Comparison of ENCODE assay signal across 1 cellular context in genomic region chr2:26463252-26464207, GRCh38.
A peak's percentile ranks its signal among the peaks of the same experiment; 100 is the strongest.
TF ChIP-seq lines count a peak whose summit lies in the region.

No MANE protein-coding gene starts in this region.

TF ChIP-seq in H1, 55 proteins besides CTCF, POLR2A, EP300 and RAD21 (continued from another document):
- no peak for TF ChIP-seq TAF7 (optimal IDR thresholded peaks at IDR 0.05; ENCODE audit: borderline replicate concordance, low read depth, low read length)
- no peak for TF ChIP-seq EZH2 (IDR thresholded peaks at IDR 0.05; ENCODE audit: low read depth, low read length, severe bottlenecking)
- TF ChIP-seq YY1 (IDR thresholded peaks at IDR 0.05; ENCODE audit: low read depth, low read length), result no peak
- TF ChIP-seq CBX8 (IDR thresholded peaks at IDR 0.05; ENCODE audit: borderline replicate concordance, low read depth, low read length), result no peak
- TF ChIP-seq KDM5A (IDR thresholded peaks at IDR 0.05; ENCODE audit: low read length), result no peak
- TF ChIP-seq BCL11A (IDR thresholded peaks at IDR 0.05; ENCODE audit: low read depth in 2 of 2, low read length in 2 of 2), result no peak
- peak; percentile 94 for TF ChIP-seq TEAD4 (IDR thresholded peaks at IDR 0.05; ENCODE audit: low read depth, low read length)
- TF ChIP-seq CHD1 (IDR thresholded peaks at IDR 0.05; ENCODE audit: low read depth, low read length), result no peak
- TF ChIP-seq JUND (IDR thresholded peaks at IDR 0.05; ENCODE audit: low read length), result peak; percentile 74
- peak; percentile 29 for TF ChIP-seq ASH2L (IDR thresholded peaks at IDR 0.05; ENCODE audit: low read length)
- no peak for TF ChIP-seq TBP (IDR thresholded peaks at IDR 0.05; ENCODE audit: low read depth, low read length)
- TF ChIP-seq NANOG (IDR thresholded peaks at IDR 0.05; ENCODE audit: insufficient read depth, low read depth, low read length, poor library complexity, severe bottlenecking), result no peak
- peak; percentile 61; the same call in 1 of the 2 replicates for TF ChIP-seq TAF1 (IDR thresholded peaks at IDR 0.05; ENCODE audit: low read depth, low read length)
- peak; percentile 79; the same call in 1 of the 2 replicates for TF ChIP-seq E2F6 (IDR thresholded peaks at IDR 0.05)
- no peak for TF ChIP-seq ZNF274 (IDR thresholded peaks at IDR 0.05; ENCODE audit: borderline replicate concordance, extremely low read depth, low read length)
- TF ChIP-seq SIN3A (conservative IDR thresholded peaks at IDR 0.05 in 1 of 2, IDR thresholded peaks at IDR 0.05 in 1 of 2; ENCODE audit: low read depth in 1 of 2, low read length in 2 of 2), result no peak
- TF ChIP-seq SUZ12 (IDR thresholded peaks at IDR 0.05; ENCODE audit: low read length), result no peak
- no peak for TF ChIP-seq SP4 (IDR thresholded peaks at IDR 0.05; ENCODE audit: low read length)
- no peak for TF ChIP-seq SRF (IDR thresholded peaks at IDR 0.05; ENCODE audit: low read depth, low read length)
- TF ChIP-seq, protein P1, sequence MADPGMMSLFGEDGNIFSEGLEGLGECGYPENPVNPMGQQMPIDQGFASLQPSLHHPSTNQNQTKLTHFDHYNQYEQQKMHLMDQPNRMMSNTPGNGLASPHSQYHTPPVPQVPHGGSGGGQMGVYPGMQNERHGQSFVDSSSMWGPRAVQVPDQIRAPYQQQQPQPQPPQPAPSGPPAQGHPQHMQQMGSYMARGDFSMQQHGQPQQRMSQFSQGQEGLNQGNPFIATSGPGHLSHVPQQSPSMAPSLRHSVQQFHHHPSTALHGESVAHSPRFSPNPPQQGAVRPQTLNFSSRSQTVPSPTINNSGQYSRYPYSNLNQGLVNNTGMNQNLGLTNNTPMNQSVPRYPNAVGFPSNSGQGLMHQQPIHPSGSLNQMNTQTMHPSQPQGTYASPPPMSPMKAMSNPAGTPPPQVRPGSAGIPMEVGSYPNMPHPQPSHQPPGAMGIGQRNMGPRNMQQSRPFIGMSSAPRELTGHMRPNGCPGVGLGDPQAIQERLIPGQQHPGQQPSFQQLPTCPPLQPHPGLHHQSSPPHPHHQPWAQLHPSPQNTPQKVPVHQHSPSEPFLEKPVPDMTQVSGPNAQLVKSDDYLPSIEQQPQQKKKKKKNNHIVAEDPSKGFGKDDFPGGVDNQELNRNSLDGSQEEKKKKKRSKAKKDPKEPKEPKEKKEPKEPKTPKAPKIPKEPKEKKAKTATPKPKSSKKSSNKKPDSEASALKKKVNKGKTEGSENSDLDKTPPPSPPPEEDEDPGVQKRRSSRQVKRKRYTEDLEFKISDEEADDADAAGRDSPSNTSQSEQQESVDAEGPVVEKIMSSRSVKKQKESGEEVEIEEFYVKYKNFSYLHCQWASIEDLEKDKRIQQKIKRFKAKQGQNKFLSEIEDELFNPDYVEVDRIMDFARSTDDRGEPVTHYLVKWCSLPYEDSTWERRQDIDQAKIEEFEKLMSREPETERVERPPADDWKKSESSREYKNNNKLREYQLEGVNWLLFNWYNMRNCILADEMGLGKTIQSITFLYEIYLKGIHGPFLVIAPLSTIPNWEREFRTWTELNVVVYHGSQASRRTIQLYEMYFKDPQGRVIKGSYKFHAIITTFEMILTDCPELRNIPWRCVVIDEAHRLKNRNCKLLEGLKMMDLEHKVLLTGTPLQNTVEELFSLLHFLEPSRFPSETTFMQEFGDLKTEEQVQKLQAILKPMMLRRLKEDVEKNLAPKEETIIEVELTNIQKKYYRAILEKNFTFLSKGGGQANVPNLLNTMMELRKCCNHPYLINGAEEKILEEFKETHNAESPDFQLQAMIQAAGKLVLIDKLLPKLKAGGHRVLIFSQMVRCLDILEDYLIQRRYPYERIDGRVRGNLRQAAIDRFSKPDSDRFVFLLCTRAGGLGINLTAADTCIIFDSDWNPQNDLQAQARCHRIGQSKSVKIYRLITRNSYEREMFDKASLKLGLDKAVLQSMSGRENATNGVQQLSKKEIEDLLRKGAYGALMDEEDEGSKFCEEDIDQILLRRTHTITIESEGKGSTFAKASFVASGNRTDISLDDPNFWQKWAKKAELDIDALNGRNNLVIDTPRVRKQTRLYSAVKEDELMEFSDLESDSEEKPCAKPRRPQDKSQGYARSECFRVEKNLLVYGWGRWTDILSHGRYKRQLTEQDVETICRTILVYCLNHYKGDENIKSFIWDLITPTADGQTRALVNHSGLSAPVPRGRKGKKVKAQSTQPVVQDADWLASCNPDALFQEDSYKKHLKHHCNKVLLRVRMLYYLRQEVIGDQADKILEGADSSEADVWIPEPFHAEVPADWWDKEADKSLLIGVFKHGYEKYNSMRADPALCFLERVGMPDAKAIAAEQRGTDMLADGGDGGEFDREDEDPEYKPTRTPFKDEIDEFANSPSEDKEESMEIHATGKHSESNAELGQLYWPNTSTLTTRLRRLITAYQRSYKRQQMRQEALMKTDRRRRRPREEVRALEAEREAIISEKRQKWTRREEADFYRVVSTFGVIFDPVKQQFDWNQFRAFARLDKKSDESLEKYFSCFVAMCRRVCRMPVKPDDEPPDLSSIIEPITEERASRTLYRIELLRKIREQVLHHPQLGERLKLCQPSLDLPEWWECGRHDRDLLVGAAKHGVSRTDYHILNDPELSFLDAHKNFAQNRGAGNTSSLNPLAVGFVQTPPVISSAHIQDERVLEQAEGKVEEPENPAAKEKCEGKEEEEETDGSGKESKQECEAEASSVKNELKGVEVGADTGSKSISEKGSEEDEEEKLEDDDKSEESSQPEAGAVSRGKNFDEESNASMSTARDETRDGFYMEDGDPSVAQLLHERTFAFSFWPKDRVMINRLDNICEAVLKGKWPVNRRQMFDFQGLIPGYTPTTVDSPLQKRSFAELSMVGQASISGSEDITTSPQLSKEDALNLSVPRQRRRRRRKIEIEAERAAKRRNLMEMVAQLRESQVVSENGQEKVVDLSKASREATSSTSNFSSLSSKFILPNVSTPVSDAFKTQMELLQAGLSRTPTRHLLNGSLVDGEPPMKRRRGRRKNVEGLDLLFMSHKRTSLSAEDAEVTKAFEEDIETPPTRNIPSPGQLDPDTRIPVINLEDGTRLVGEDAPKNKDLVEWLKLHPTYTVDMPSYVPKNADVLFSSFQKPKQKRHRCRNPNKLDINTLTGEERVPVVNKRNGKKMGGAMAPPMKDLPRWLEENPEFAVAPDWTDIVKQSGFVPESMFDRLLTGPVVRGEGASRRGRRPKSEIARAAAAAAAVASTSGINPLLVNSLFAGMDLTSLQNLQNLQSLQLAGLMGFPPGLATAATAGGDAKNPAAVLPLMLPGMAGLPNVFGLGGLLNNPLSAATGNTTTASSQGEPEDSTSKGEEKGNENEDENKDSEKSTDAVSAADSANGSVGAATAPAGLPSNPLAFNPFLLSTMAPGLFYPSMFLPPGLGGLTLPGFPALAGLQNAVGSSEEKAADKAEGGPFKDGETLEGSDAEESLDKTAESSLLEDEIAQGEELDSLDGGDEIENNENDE (IDR thresholded peaks at IDR 0.05; ENCODE audit: insufficient replicate concordance, low read length), result no peak
- no peak for TF ChIP-seq KDM4A (IDR thresholded peaks at IDR 0.05; ENCODE audit: low read depth, low read length, severe bottlenecking)
- TF ChIP-seq USF2 (IDR thresholded peaks at IDR 0.05; ENCODE audit: low read length), result no peak
- TF ChIP-seq BACH1 (IDR thresholded peaks at IDR 0.05; ENCODE audit: low read length), result no peak
- TF ChIP-seq, protein P2, sequence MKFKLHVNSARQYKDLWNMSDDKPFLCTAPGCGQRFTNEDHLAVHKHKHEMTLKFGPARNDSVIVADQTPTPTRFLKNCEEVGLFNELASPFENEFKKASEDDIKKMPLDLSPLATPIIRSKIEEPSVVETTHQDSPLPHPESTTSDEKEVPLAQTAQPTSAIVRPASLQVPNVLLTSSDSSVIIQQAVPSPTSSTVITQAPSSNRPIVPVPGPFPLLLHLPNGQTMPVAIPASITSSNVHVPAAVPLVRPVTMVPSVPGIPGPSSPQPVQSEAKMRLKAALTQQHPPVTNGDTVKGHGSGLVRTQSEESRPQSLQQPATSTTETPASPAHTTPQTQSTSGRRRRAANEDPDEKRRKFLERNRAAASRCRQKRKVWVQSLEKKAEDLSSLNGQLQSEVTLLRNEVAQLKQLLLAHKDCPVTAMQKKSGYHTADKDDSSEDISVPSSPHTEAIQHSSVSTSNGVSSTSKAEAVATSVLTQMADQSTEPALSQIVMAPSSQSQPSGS (IDR thresholded peaks at IDR 0.05; ENCODE audit: low read length), result peak; percentile 100
- no peak for TF ChIP-seq SIRT6 (IDR thresholded peaks at IDR 0.05; ENCODE audit: low read length)
- TF ChIP-seq MAFK (IDR thresholded peaks at IDR 0.05; ENCODE audit: low read depth, low read length), result no peak
- TF ChIP-seq RNF2 (IDR thresholded peaks at IDR 0.05; ENCODE audit: borderline replicate concordance, low read depth, low read length, missing control alignments, poor library complexity, severe bottlenecking), result no peak
- TF ChIP-seq PHF8 (conservative IDR thresholded peaks at IDR 0.05; ENCODE audit: low read depth, low read length), result no peak
- no peak for TF ChIP-seq JUN (IDR thresholded peaks at IDR 0.05; ENCODE audit: low read depth, low read length)
